ENCODE assay signal across 1 cellular context in genomic region chr3:195441971-195442572, GRCh38.
TF ChIP-seq lines count a peak whose summit lies in the region.

No MANE protein-coding gene starts in this region.

TF ChIP-seq in HEK293, 187 proteins besides CTCF, POLR2A, EP300 and RAD21 (continued from another document):
- TF ChIP-seq, protein P1, sequence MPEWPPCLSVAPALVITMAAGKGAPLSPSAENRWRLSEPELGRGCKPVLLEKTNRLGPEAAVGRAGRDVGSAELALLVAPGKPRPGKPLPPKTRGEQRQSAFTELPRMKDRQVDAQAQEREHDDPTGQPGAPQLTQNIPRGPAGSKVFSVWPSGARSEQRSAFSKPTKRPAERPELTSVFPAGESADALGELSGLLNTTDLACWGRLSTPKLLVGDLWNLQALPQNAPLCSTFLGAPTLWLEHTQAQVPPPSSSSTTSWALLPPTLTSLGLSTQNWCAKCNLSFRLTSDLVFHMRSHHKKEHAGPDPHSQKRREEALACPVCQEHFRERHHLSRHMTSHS (tag by site-specific recombination; IDR thresholded peaks at IDR 0.05), result no peak
- no peak for TF ChIP-seq ZNF571 (tag by site-specific recombination; IDR thresholded peaks at IDR 0.05)
- peak; percentile 61; the same call in 1 of the 2 replicates for TF ChIP-seq HIC1 (tag by site-specific recombination; IDR thresholded peaks at IDR 0.05)
- 0 out of 2 replicates have a peak, but pooled peaks have one; percentile 18 for TF ChIP-seq KLF9 (tag by site-specific recombination; IDR thresholded peaks at IDR 0.05; ENCODE audit: low read depth)
- no peak for TF ChIP-seq ZSCAN23 (tag by site-specific recombination; IDR thresholded peaks at IDR 0.05)
- TF ChIP-seq ZNF114 (tag by site-specific recombination; IDR thresholded peaks at IDR 0.05), result no peak
